9 cellular contexts compared by ENCODE assay signal in the genomic region with DNA sequence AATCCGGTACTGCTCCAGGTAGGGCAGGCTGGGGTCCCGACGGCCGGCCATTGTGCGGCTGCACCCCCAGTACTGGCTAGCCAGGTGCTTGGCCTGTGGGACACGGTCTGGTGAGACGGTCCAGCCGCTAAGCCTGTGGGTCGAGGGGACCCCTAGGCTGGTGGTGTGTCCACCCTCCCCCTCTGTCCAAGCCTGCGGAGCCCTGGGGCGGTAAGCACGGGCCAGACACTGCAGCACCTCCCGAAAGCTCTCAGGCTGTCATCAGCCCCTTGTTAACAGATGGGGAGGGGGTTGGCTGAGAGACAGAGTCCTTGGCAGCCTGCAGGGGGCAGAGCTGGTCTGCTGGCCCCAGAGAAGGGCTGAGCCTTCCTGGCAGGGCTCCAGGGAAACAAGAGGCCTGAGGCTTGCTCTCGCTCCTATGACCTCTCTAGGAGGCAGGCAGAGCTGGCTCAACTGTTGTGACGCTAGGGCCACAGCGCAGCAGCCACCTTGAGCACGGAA.
DNase-seq lines count a peak whose midpoint lies in the region; ATAC-seq and TF ChIP-seq lines count a peak whose summit lies in the region.
"Had no signal": no experiment of that assay in that cellular context is flagged by ENCODE, and none has a peak within 500 bp of the region (broad histone marks: within the 10 kb centered on the region; RNA-seq: fewer than 3 reads in every experiment).

No MANE protein-coding gene starts in this region.

- DNase-seq in stimulated activated CD4-positive, alpha-beta T cell treated with anti-CD3 and anti-CD28 coated beads, Interleukin-15, amount 100 ng/mL, for 24 hours, result peak; percentile 34
- no peak for DNase-seq in stimulated activated CD4-positive, alpha-beta T cell treated with anti-CD3 and anti-CD28 coated beads, Interleukin-12 subunit alpha, Interleukin-12 subunit beta, amount 100 ng/mL, for 4 hours
- DNase-seq in iPS DF 19.7 (ENCODE audit: low read depth, low spot score), result peak; percentile 65
- DNase-seq in COLO829 (ENCODE audit: low spot score), result no peak
- no peak for DNase-seq in AG08396 (ENCODE audit: low spot score)
- DNase-seq: stimulated activated naive B cell treated with anti-CD40 and anti-IgM and Interleukin-4, amounts not matched to agents 10 μg/mL and 1 μg/mL and 100 μg/mL, for 72 hours had no signal

- no peak overlapping the region for H3K4me3 ChIP-seq in WI38 (ENCODE audit: low read depth, low read length)

- TF ChIP-seq CTCF in WI38 (IDR thresholded peaks at IDR 0.05; ENCODE audit: low read depth, low read length), result peak; percentile 17; the same call in 1 of the 2 replicates

- no peak for ATAC-seq in GM21737 (IDR thresholded peaks at IDR 0.05; ENCODE audit: unreplicated experiment)
- ATAC-seq in GM18873 (IDR thresholded peaks at IDR 0.05; ENCODE audit: low FRiP score, unreplicated experiment), result no peak

Comparison
In these comparisons a context has a peak if more than half of its experiments do, and no peak if none do; other contexts are left out.
1. DNase-seq: peak in stimulated activated CD4-positive, alpha-beta T cell treated with anti-CD3 and anti-CD28 coated beads, Interleukin-15, amount 100 ng/mL, for 24 hours (single experiment) and iPS DF 19.7 (single experiment); none in stimulated activated CD4-positive, alpha-beta T cell treated with anti-CD3 and anti-CD28 coated beads, Interleukin-12 subunit alpha, Interleukin-12 subunit beta, amount 100 ng/mL, for 4 hours (single experiment), COLO829 (single experiment) and AG08396 (single experiment).